Comparison of ENCODE assay signal across 9 cellular contexts in genomic region chr12:53295891-53296219, GRCh38. TPM values are rescaled to one million over a fixed set of nuclear protein-coding genes. Genes with fewer than 3 reads are reported as not detected.
DNase-seq lines count a peak whose midpoint lies in the region; TF ChIP-seq lines count a peak whose summit lies in the region.
"Had no signal": no experiment of that assay in that cellular context is flagged by ENCODE, and none has a peak within 500 bp of the region (broad histone marks: within the 10 kb centered on the region; RNA-seq: fewer than 3 reads in every experiment).

No MANE protein-coding gene starts in this region.

- H3K4me2 ChIP-seq in mammary epithelial cell (ENCODE audit: insufficient read depth, low read depth, low read length) (peak overlapping the region; percentile 72), mesendoderm (ENCODE audit: low read length) (peak overlapping the region; percentile 99)

- H3K27me3 Mint-ChIP-seq in activated naive CD4-positive, alpha-beta T cell treated with anti-CD3 and anti-CD28 coated beads, Interleukin-2, amount 10 ng/mL, durations not matched to agents 7 days and 5 days: no peaks in the 10 kb centered on the region

- H3K4me3 ChIP-seq in mammary epithelial cell (replicated peaks in 1 of 3; ENCODE audit: insufficient read depth in 1 of 3, low read depth in 2 of 3, low read length in 3 of 3) (peak overlapping the region; percentile 33 to 68 (median 58)), mesendoderm (ENCODE audit: low read length) (peak overlapping the region; percentile 49), uterus (peak overlapping the region; percentile 62 to 89)

- H3K4ac ChIP-seq in mesendoderm (ENCODE audit: low read depth, low read length): peak overlapping the region; percentile 17

- H3K56ac ChIP-seq in mesendoderm (ENCODE audit: low read length): peak overlapping the region; percentile 89

- H4K20me1 ChIP-seq in mammary epithelial cell (ENCODE audit: insufficient read depth, low read length): no peaks in the 10 kb centered on the region

- 0% methylated on average over 9 of the region's 12 CpGs for WGBS in mammary epithelial cell (ENCODE audit: low coverage, missing lambda C conversion rate)
- no CpG with 5 or more reads among the region's 12 CpGs for WGBS in mesendoderm (ENCODE audit: extremely low coverage, insufficient coverage, low lambda C conversion rate)

- no peaks in the 10 kb centered on the region for H3K9me3 ChIP-seq in mammary epithelial cell (replicated peaks; ENCODE audit: insufficient read depth, low read length)
- H3K9me3 ChIP-seq in uterus: no peaks in the 10 kb centered on the region

- peak overlapping the region; percentile 100 for H3K4me3 Mint-ChIP-seq in activated naive CD4-positive, alpha-beta T cell treated with anti-CD3 and anti-CD28 coated beads, Interleukin-2, amount 10 ng/mL, durations not matched to agents 7 days and 5 days

- H3K23ac ChIP-seq in mesendoderm (ENCODE audit: low read length): peak overlapping the region; percentile 68

- H3K4me1 Mint-ChIP-seq in activated naive CD4-positive, alpha-beta T cell treated with anti-CD3 and anti-CD28 coated beads, Interleukin-2, amount 10 ng/mL, durations not matched to agents 7 days and 5 days: peaks cover 60% of the 10 kb centered on the region

- no peak overlapping the region for H4K5ac ChIP-seq in mesendoderm (ENCODE audit: low read length)

- H3K36me3 Mint-ChIP-seq in activated naive CD4-positive, alpha-beta T cell treated with anti-CD3 and anti-CD28 coated beads, Interleukin-2, amount 10 ng/mL, durations not matched to agents 7 days and 5 days: peaks cover 57% of the 10 kb centered on the region

- peak overlapping the region; percentile 58 for H3K27ac ChIP-seq in mammary epithelial cell (ENCODE audit: insufficient read depth, low read depth, low read length)
- no peak overlapping the region for H3K27ac ChIP-seq in mesendoderm (ENCODE audit: low read depth, low read length)
- H3K27ac ChIP-seq in uterus: peak overlapping the region; percentile 80 to 88

- no peaks in the 10 kb centered on the region for H3K9me3 Mint-ChIP-seq in activated naive CD4-positive, alpha-beta T cell treated with anti-CD3 and anti-CD28 coated beads, Interleukin-2, amount 10 ng/mL, durations not matched to agents 7 days and 5 days

- H3K79me1 ChIP-seq in mesendoderm (ENCODE audit: low read length): peaks cover 14% of the 10 kb centered on the region

- H3K79me2 ChIP-seq in mammary epithelial cell (ENCODE audit: insufficient read depth, low read length) (peaks cover 41% of the 10 kb centered on the region), mesendoderm (ENCODE audit: control insufficient read depth, insufficient read depth, low read length) (peaks cover 20% of the 10 kb centered on the region)

- H2AK5ac ChIP-seq in mesendoderm (ENCODE audit: low read length): peak overlapping the region; percentile 13

- H2BK120ac ChIP-seq in mesendoderm (ENCODE audit: low read depth, low read length): no peak overlapping the region

- no peaks in the 10 kb centered on the region for H3K27me3 ChIP-seq in mammary epithelial cell (ENCODE audit: insufficient read depth, low read length)
- H3K27me3 ChIP-seq in mesendoderm (ENCODE audit: insufficient read depth, low read length, poor library complexity): no peaks in the 10 kb centered on the region
- no peaks in the 10 kb centered on the region for H3K27me3 ChIP-seq in uterus

- peak overlapping the region; percentile 89 for H2AFZ ChIP-seq in mammary epithelial cell (ENCODE audit: low read depth, low read length)

- BruUV-seq in mammary epithelial cell (replicated peaks; lab: Mats Ljungman, UMichigan): TSS peak; percentile 41

- H4K8ac ChIP-seq in mesendoderm (ENCODE audit: low read depth, low read length): no peak overlapping the region

- no peak overlapping the region for H2BK15ac ChIP-seq in mesendoderm (replicated peaks; ENCODE audit: low read depth)

- peak overlapping the region; percentile 92 for H3K27ac Mint-ChIP-seq in activated naive CD4-positive, alpha-beta T cell treated with anti-CD3 and anti-CD28 coated beads, Interleukin-2, amount 10 ng/mL, durations not matched to agents 7 days and 5 days

- H3K18ac ChIP-seq in mesendoderm (ENCODE audit: low read length): no peak overlapping the region

- no peak for DNase-seq in activated naive CD4-positive, alpha-beta T cell treated with anti-CD3 and anti-CD28 coated beads, Interleukin-2, amount 10 ng/mL, durations not matched to agents 7 days and 5 days
- no peak for DNase-seq in activated naive CD4-positive, alpha-beta T cell treated with Interleukin-2 at 50 U/mL for 16 hours
- DNase-seq in mammary epithelial cell: no peak
- DNase-seq in mesendoderm: no peak
- no peak for DNase-seq in uterus
- no peak for DNase-seq in NCI-H526 (lab: John Stamatoyannopoulos, UW)
- no peak for DNase-seq in GF-D8 (lab: John Stamatoyannopoulos, UW)
- no peak for DNase-seq in SKM-1 (lab: John Stamatoyannopoulos, UW; ENCODE audit: unreplicated experiment)

- dilution Hi-C loops in mammary epithelial cell (cut with HindIII; ENCODE audit: low sequenced_read_pairs): no loop called here

- CTCF ChIA-PET in activated naive CD4-positive, alpha-beta T cell treated with anti-CD3 and anti-CD28 coated beads, Interleukin-2, amount 10 ng/mL, durations not matched to agents 7 days and 5 days (lab: Charles Lee): interaction anchor here (0.8 to 11.7 kb wide), 8 partner anchors 26 to 197 kb away, joined by 3 to 166 read pairs (median 4); partner anchors contain the start of genes AAAS, ESPL1 and ITGB7
- CTCF ChIA-PET in mammary epithelial cell (lab: Charles Lee; ENCODE audit: low non-redundant PET): interaction anchor here (0.6 kb wide), 1 partner anchor 50 kb away, joined by 6 read pairs; no protein-coding TSS in a partner anchor

- peak overlapping the region; percentile 89 for H3K9ac ChIP-seq in mammary epithelial cell (ENCODE audit: insufficient read depth, low read length)
- H3K9ac ChIP-seq in mesendoderm (ENCODE audit: low read length): peak overlapping the region; percentile 78

- H2BK5ac ChIP-seq in mesendoderm (ENCODE audit: low read length): no peak overlapping the region

- TF ChIP-seq POLR2A in uterus (IDR thresholded peaks at IDR 0.05): no peak

- H3K36me3 ChIP-seq in mammary epithelial cell (ENCODE audit: insufficient read depth, low read length) (peaks cover 15% of the 10 kb centered on the region), mesendoderm (ENCODE audit: control insufficient read depth, insufficient read depth, low read length) (peaks cover 10% of the 10 kb centered on the region), uterus (no peaks in the 10 kb centered on the region)

- intact Hi-C loops in mammary epithelial cell (cut with micrococcal nuclease) (loop anchor here (1.0 to 10.0 kb wide), 2 partner anchors 25 to 231 kb away; partner anchors contain the start of gene AAAS), uterus (cut with DNase I; ENCODE audit: low total_unique reads) (no loop called here)

- no peak for TF ChIP-seq CTCF in mammary epithelial cell (conservative IDR thresholded peaks at IDR 0.05 in 1 of 2, IDR thresholded peaks at IDR 0.05 in 1 of 2; ENCODE audit: extremely low read depth in 1 of 2, insufficient read depth in 1 of 2, low read depth in 1 of 2, low read length in 2 of 2)
- TF ChIP-seq CTCF in uterus (IDR thresholded peaks at IDR 0.05): no peak

- peaks cover 29% of the 10 kb centered on the region for H3K4me1 ChIP-seq in mammary epithelial cell (ENCODE audit: insufficient read depth, low read length)
- peaks cover 7% of the 10 kb centered on the region for H3K4me1 ChIP-seq in mesendoderm (ENCODE audit: control insufficient read depth, low read depth, low read length)
- H3K4me1 ChIP-seq in uterus: peaks cover 11 to 18% of the 10 kb centered on the region in 2 donors

- in situ Hi-C loops in mammary epithelial cell (cut with MboI; ENCODE audit: low sequenced_read_pairs in 2 of 2): loop anchor here in 1 of 2 donors (25.0 kb wide), 1 partner anchor 234 kb away; the partner anchor contains the start of gene TNS2

RNA-seq across cellular contexts. Expression of gene PFDN5, which starts 0.5 kb away (rescaled TPM):
- total RNA-seq in mammary epithelial cell: 100 to 1,000 TPM; 162 to 187 TPM
- 581 TPM for polyA plus RNA-seq in mammary epithelial cell
- polyA minus RNA-seq in mammary epithelial cell: 173 TPM
- 277 TPM for polyA plus RNA-seq in mesendoderm (2013, experiment 1 of 2)
- 277 TPM for polyA plus RNA-seq in mesendoderm (2013, experiment 2 of 2)
- total RNA-seq in uterus: 1,000 to 10,000 TPM in 2 of 4 donors, 100 to 1,000 TPM in 2; 347 to 1,573 (median 972) TPM

RNA-seq across cellular contexts. Expression of gene MYG1, which starts 3.6 kb away (rescaled TPM):
- 10 to 100 TPM; 29.5 to 61.9 TPM for total RNA-seq in mammary epithelial cell
- polyA plus RNA-seq in mammary epithelial cell: 50.9 TPM
- polyA minus RNA-seq in mammary epithelial cell: 31.3 TPM
- 90.2 TPM for polyA plus RNA-seq in mesendoderm (2013, experiment 1 of 2)
- 93.0 TPM for polyA plus RNA-seq in mesendoderm (2013, experiment 2 of 2)
- 10 to 100 TPM; 10.2 to 59.3 (median 33.9) TPM for total RNA-seq in uterus

RNA-seq across cellular contexts. Expression of gene AAAS, which starts 25.6 kb away (rescaled TPM):
- total RNA-seq in mammary epithelial cell (10 to 100 TPM; 29.2 to 45.4 TPM), uterus (10 to 100 TPM; 12.3 to 52.2 (median 46.9) TPM)
- 58.3 TPM for polyA plus RNA-seq in mammary epithelial cell
- 84.3 TPM for polyA minus RNA-seq in mammary epithelial cell
- 45.2 TPM for polyA plus RNA-seq in mesendoderm (2013, experiment 1 of 2)
- polyA plus RNA-seq in mesendoderm (2013, experiment 2 of 2): 44.8 TPM

RNA-seq across cellular contexts. Expression of gene ESPL1, which starts 27.8 kb away (rescaled TPM):
- total RNA-seq in mammary epithelial cell: 10 to 100 TPM in 1 of 2 donors, under 1 TPM in 1; 0.67 to 19.7 TPM
- 10.0 TPM for polyA plus RNA-seq in mammary epithelial cell
- 62.4 TPM for polyA minus RNA-seq in mammary epithelial cell
- 16.8 TPM for polyA plus RNA-seq in mesendoderm (2013, experiment 1 of 2)
- polyA plus RNA-seq in mesendoderm (2013, experiment 2 of 2): 15.4 TPM
- total RNA-seq in uterus: 1 to 10 TPM in 1 of 4 donors, under 1 TPM in 1, not detected in 2; 0.12 to 4.5 TPM

RNA-seq across cellular contexts. Expression of gene SP7, which starts 40.3 kb away (rescaled TPM):
- total RNA-seq in mammary epithelial cell (not detected), uterus (under 1 TPM in 2 of 4 donors, not detected in 2; 0.34 to 0.62 TPM)
- not detected for polyA plus RNA-seq in mammary epithelial cell
- not detected for polyA minus RNA-seq in mammary epithelial cell
- polyA plus RNA-seq in mesendoderm (2013, experiment 1 of 2): 0.10 TPM
- 0.04 TPM for polyA plus RNA-seq in mesendoderm (2013, experiment 2 of 2)
- total RNA-seq: M059J had no signal
